ENCODE assay signal across 1 cellular context in genomic region chr13:75324413-75324940, GRCh38.
TF ChIP-seq lines count a peak whose summit lies in the region.

No MANE protein-coding gene starts in this region.

TF ChIP-seq in IMR-90, 13 proteins besides CTCF, POLR2A, EP300 and RAD21:
- no peak for TF ChIP-seq FOS (IDR thresholded peaks at IDR 0.05; ENCODE audit: low read depth, low read length)
- TF ChIP-seq SMC3 (IDR thresholded peaks at IDR 0.05; ENCODE audit: low read depth, low read length): no peak
- no peak for TF ChIP-seq MAZ (IDR thresholded peaks at IDR 0.05; ENCODE audit: borderline replicate concordance, low read depth, low read length)
- TF ChIP-seq BHLHE40 (IDR thresholded peaks at IDR 0.05; ENCODE audit: low read depth, low read length): no peak
- TF ChIP-seq CEBPB (IDR thresholded peaks at IDR 0.05; ENCODE audit: low read depth, low read length): no peak
TF ChIP-seq in IMR-90: peak in this region for 0.
